8 cellular contexts compared by ENCODE assay signal in the genomic region with DNA sequence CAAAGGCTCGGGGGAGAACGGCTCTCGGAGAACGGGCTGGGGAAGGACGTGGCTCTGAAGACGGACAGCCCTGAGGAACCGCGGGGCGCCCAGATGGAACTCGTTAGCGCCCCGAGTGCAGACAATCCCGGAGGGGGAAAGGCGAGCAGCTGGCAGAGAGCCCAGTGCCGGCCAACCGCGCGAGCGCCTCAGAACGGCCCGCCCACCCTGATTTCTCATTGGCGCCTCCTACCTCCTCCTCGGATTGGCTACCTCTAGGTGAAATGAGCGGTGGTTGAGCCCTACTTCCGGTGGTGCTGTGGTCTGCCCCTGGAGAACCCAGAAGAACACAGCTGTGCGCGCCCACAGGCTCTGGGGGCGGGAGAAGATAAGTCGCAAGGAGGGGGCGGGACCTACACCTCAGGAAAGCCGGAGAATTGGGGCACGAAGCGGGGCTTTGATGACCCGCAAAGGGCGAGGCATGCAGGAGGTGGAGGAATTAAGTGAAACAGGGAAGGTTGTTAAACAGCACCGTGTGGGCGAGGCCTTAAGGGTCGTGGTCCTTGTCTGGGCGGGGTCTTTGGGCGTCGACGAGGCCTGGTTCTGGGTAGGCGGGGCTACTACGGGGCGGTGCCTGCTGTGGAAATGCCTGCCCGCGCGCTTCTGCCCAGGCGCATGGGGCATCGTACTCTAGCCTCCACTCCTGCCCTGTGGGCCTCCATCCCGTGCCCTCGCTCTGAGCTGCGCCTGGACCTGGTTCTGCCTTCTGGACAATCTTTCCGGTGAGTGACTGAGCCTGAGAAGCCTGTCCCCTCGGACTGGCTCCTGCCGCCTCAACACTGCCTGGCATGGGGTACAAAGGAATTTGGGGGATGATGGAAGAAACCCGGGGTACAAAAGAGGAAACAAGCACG. TPM values are rescaled to one million over a fixed set of nuclear protein-coding genes. Genes with fewer than 3 reads are reported as not detected.
DNase-seq lines count a peak whose midpoint lies in the region; ATAC-seq and TF ChIP-seq lines count a peak whose summit lies in the region.

A gene (plus strand): TSS at position 290 of the 893 bp plus-strand sequence. CDS start 335 bp downstream, at position 625.

- peak within 1 kb of the TSS; percentile 90 for H3K27ac ChIP-seq in colonic mucosa

- ATAC-seq in HG03460 (IDR thresholded peaks at IDR 0.05; ENCODE audit: unreplicated experiment) (peak; percentile 86), left colon (peak; percentile 90)

- peak within 1 kb of the TSS; percentile 83 to 94 for H3K9ac ChIP-seq in colonic mucosa (ENCODE audit: low read depth in 2 of 2, low read length in 2 of 2)

- H3K9me3 ChIP-seq in BE2C: no peaks in the 10 kb centered on the region
- no peaks in the 10 kb centered on the region for H3K9me3 ChIP-seq in colonic mucosa

- H3K27me3 ChIP-seq in BE2C: no peaks in the 10 kb centered on the region
- no peaks in the 10 kb centered on the region for H3K27me3 ChIP-seq in colonic mucosa

- H3K36me3 ChIP-seq in BE2C: peaks cover 18% of the 10 kb centered on the region
- H3K36me3 ChIP-seq in colonic mucosa: peaks cover 15% of the 10 kb centered on the region

- intact Hi-C loops in colonic mucosa (cut with DNase I): loop anchor here (5.0 kb wide), 1 partner anchor 42 kb away; a partner anchor contains a TSS
- intact Hi-C loops in left colon (cut with DNase I, micrococcal nuclease): no loop called here

- H3K4me1 ChIP-seq in BE2C: no peaks in the 10 kb centered on the region
- peaks cover 7% of the 10 kb centered on the region for H3K4me1 ChIP-seq in colonic mucosa

- TF ChIP-seq CTCF in BE2C (IDR thresholded peaks at IDR 0.05; ENCODE audit: low read depth, low read length) (no peak), colonic mucosa (IDR thresholded peaks at IDR 0.05) (no peak)

- DNase-seq in BE2C (peak; percentile 93), GM19240 (ENCODE audit: insufficient read length, low spot score) (peak; percentile 99), NCI-H526 (lab: John Stamatoyannopoulos, UW) (peak; percentile 96 to 98), colonic mucosa (peak; percentile 99), left colon (peak; percentile 98 to 99)
- peak; percentile 97 for DNase-seq in activated CD4-positive, alpha-beta T cell treated with anti-CD3 and anti-CD28 coated beads for 48 hours
- DNase-seq in stimulated activated CD4-positive, alpha-beta T cell treated with anti-CD3 and anti-CD28 coated beads, Interleukin-1b, Interleukin-23, amount 100 ng/mL, for 48 hours: peak; percentile 96

- H3K4me3 ChIP-seq in BE2C (ENCODE audit: low read depth, low read length): peak within 1 kb of the TSS; percentile 74
- peak within 1 kb of the TSS; percentile 54 for H3K4me3 ChIP-seq in colonic mucosa

RNA-seq across cellular contexts. Expression of the gene that starts here (rescaled TPM):
- 18.1 TPM for polyA plus RNA-seq in BE2C (2012; ENCODE audit: insufficient read depth, insufficient read length, low read depth)
- total RNA-seq in colonic mucosa (10 to 100 TPM; 19.1 to 24.9 TPM), left colon (10 to 100 TPM; 23.8 to 25.0 TPM)

Comparison
In these comparisons a context has a peak if more than half of its experiments do, and no peak if none do; other contexts are left out.
1. Peak in every context shown above with its lines: DNase-seq, ATAC-seq, H3K4me3 ChIP-seq and H3K27ac ChIP-seq.